In genomic region chr1:84795213-84795612, GRCh38 we compare ENCODE assay signal across 24 cellular contexts.
"Had no signal": no experiment of that assay in that cellular context is flagged by ENCODE, and none has a peak within 500 bp of the region (broad histone marks: within the 10 kb centered on the region; RNA-seq: fewer than 3 reads in every experiment).

No MANE protein-coding gene starts in this region.

- H3K9me3 ChIP-seq: colonic mucosa, mucosa of descending colon had no signal

- H3K4me1 ChIP-seq: colonic mucosa, gastrocnemius medialis, left lung, lower lobe of right lung had no signal

- H3K4me3 ChIP-seq: colonic mucosa, esophagus squamous epithelium, gastrocnemius medialis, heart right ventricle, left lung, lower lobe of right lung, mucosa of descending colon had no signal

- ATAC-seq: effector memory CD8-positive, alpha-beta T cell; gastrocnemius medialis; heart right ventricle; left lung; mucosa of descending colon; naive thymus-derived CD8-positive, alpha-beta T cell had no signal

- H3K36me3 ChIP-seq: colonic mucosa, esophagus squamous epithelium, gastrocnemius medialis, heart right ventricle, left lung, lower lobe of right lung had no signal

- H3K27ac ChIP-seq: colonic mucosa, esophagus squamous epithelium, gastrocnemius medialis, left lung, lower lobe of right lung had no signal

- FAIRE-seq: endometrium, islet of Langerhans, keratinocyte had no signal

- H3K27me3 ChIP-seq: colonic mucosa, esophagus squamous epithelium, gastrocnemius medialis, heart right ventricle, left lung had no signal

- DNase-seq: colonic mucosa; cortex of kidney; effector CD8-positive, alpha-beta T cell; effector memory CD8-positive, alpha-beta T cell; endodermal cell; esophagus squamous epithelium; foreskin fibroblast; foreskin melanocyte; gastrocnemius medialis; glutamatergic neuron; head of caudate nucleus; heart right ventricle; hippocampal formation; left cardiac atrium; left lung; left ventricle myocardium superior; lower lobe of right lung; mesenchymal stem cell; mucosa of descending colon; naive B cell; naive thymus-derived CD8-positive, alpha-beta T cell had no signal
